In the genomic region with DNA sequence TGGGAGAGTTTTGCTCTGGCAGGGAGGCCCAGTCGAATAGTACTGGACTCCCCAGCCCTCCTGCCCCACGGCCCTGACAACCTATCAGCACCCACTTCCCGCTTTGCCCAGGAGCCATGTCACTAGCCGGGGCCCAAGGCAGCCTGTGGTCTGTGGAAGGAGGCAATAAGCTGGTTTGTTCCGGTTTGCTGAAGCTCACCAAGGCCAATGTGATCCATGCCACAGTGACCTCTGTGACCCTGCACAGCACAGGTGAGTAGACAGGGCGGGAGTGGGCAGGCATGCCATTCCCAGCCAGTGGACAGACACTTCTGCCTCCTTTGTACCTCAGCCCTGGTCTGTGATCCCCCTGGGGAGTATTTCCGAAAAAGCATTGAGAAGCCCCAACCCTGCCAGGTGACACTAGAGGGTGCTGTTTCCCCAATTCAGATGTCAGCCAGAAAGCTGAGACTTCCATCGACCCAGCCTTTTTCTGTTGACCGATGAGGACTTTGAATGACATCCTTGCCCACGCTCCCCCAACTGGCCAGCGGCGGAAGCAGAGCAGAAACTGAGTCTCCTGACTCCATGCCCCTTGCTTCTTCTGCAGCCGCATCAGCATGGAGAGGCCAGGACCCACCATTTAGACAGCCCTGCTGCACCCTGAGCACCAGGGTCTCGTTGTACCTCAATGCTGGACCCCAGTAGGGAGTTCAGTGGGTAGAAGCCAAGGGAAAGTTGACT, we compare ENCODE assay signal across 1 cellular context.
TF ChIP-seq lines count a peak whose summit lies in the region.

No MANE protein-coding gene starts in this region.

TF ChIP-seq in HepG2, 621 proteins besides CTCF, POLR2A, EP300 and RAD21 (continued from another document and continues in another):
- TF ChIP-seq, protein P1, sequence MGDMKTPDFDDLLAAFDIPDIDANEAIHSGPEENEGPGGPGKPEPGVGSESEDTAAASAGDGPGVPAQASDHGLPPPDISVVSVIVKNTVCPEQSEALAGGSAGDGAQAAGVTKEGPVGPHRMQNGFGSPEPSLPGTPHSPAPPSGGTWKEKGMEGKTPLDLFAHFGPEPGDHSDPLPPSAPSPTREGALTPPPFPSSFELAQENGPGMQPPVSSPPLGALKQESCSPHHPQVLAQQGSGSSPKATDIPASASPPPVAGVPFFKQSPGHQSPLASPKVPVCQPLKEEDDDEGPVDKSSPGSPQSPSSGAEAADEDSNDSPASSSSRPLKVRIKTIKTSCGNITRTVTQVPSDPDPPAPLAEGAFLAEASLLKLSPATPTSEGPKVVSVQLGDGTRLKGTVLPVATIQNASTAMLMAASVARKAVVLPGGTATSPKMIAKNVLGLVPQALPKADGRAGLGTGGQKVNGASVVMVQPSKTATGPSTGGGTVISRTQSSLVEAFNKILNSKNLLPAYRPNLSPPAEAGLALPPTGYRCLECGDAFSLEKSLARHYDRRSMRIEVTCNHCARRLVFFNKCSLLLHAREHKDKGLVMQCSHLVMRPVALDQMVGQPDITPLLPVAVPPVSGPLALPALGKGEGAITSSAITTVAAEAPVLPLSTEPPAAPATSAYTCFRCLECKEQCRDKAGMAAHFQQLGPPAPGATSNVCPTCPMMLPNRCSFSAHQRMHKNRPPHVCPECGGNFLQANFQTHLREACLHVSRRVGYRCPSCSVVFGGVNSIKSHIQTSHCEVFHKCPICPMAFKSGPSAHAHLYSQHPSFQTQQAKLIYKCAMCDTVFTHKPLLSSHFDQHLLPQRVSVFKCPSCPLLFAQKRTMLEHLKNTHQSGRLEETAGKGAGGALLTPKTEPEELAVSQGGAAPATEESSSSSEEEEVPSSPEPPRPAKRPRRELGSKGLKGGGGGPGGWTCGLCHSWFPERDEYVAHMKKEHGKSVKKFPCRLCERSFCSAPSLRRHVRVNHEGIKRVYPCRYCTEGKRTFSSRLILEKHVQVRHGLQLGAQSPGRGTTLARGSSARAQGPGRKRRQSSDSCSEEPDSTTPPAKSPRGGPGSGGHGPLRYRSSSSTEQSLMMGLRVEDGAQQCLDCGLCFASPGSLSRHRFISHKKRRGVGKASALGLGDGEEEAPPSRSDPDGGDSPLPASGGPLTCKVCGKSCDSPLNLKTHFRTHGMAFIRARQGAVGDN (CRISPR knock-in tag; IDR thresholded peaks at IDR 0.05) = peak; percentile 66
- TF ChIP-seq ZNF441 (CRISPR knock-in tag; IDR thresholded peaks at IDR 0.05; ENCODE audit: borderline replicate concordance) (no peak), SMARCE1 (IDR thresholded peaks at IDR 0.05; ENCODE audit: borderline replicate concordance) (no peak), TAF1 (CRISPR knock-in tag; IDR thresholded peaks at IDR 0.05) (no peak), ZFY (CRISPR knock-in tag; IDR thresholded peaks at IDR 0.05) (peak; percentile 14; the same call in 1 of the 2 replicates), ZSCAN9 (CRISPR knock-in tag; IDR thresholded peaks at IDR 0.05; ENCODE audit: borderline replicate concordance) (peak; percentile 81; the same call in 1 of the 2 replicates), ZFP36L1 (CRISPR knock-in tag; IDR thresholded peaks at IDR 0.05) (peak; percentile 69; the same call in 1 of the 2 replicates), SMARCC2 (IDR thresholded peaks at IDR 0.05) (no peak), IRF2 (CRISPR knock-in tag; IDR thresholded peaks at IDR 0.05) (peak; percentile 45; the same call in 1 of the 2 replicates), HNF4A (CRISPR knock-in tag; IDR thresholded peaks at IDR 0.05) (peak; percentile 37), ELF1 (CRISPR knock-in tag; IDR thresholded peaks at IDR 0.05) (peak; percentile 35), IKZF1 (IDR thresholded peaks at IDR 0.05) (no peak), ZNF724P (CRISPR knock-in tag; IDR thresholded peaks at IDR 0.05; ENCODE audit: borderline replicate concordance) (peak; percentile 37; the same call in 1 of the 2 replicates), ARNTL (CRISPR knock-in tag; IDR thresholded peaks at IDR 0.05) (no peak), PITX1 (CRISPR knock-in tag; IDR thresholded peaks at IDR 0.05) (peak; percentile 48; the same call in 1 of the 2 replicates), RXRA (CRISPR knock-in tag; IDR thresholded peaks at IDR 0.05) (peak; percentile 54; the same call in 1 of the 2 replicates), MAZ (IDR thresholded peaks at IDR 0.05; ENCODE audit: borderline replicate concordance, low read depth, low read length) (peak; percentile 47; the same call in 1 of the 2 replicates), MAZ (CRISPR knock-in tag; IDR thresholded peaks at IDR 0.05; ENCODE audit: low read depth) (0 out of 2 replicates have a peak, but pooled peaks have one; percentile 20), ZNF7 (CRISPR knock-in tag; IDR thresholded peaks at IDR 0.05) (no peak), ZFP1 (CRISPR knock-in tag; IDR thresholded peaks at IDR 0.05) (0 out of 2 replicates have a peak, but pooled peaks have one; percentile 16), KMT2B (CRISPR knock-in tag; IDR thresholded peaks at IDR 0.05) (0 out of 2 replicates have a peak, but pooled peaks have one; percentile 38), FOXK1 (CRISPR knock-in tag; IDR thresholded peaks at IDR 0.05; ENCODE audit: borderline replicate concordance, low read depth) (0 out of 2 replicates have a peak, but pooled peaks have one; percentile 11), ZNF614 (CRISPR knock-in tag; IDR thresholded peaks at IDR 0.05; ENCODE audit: borderline replicate concordance) (peak; percentile 86), GATAD1 (CRISPR knock-in tag; IDR thresholded peaks at IDR 0.05) (peak; percentile 63)
- TF ChIP-seq, protein P2, sequence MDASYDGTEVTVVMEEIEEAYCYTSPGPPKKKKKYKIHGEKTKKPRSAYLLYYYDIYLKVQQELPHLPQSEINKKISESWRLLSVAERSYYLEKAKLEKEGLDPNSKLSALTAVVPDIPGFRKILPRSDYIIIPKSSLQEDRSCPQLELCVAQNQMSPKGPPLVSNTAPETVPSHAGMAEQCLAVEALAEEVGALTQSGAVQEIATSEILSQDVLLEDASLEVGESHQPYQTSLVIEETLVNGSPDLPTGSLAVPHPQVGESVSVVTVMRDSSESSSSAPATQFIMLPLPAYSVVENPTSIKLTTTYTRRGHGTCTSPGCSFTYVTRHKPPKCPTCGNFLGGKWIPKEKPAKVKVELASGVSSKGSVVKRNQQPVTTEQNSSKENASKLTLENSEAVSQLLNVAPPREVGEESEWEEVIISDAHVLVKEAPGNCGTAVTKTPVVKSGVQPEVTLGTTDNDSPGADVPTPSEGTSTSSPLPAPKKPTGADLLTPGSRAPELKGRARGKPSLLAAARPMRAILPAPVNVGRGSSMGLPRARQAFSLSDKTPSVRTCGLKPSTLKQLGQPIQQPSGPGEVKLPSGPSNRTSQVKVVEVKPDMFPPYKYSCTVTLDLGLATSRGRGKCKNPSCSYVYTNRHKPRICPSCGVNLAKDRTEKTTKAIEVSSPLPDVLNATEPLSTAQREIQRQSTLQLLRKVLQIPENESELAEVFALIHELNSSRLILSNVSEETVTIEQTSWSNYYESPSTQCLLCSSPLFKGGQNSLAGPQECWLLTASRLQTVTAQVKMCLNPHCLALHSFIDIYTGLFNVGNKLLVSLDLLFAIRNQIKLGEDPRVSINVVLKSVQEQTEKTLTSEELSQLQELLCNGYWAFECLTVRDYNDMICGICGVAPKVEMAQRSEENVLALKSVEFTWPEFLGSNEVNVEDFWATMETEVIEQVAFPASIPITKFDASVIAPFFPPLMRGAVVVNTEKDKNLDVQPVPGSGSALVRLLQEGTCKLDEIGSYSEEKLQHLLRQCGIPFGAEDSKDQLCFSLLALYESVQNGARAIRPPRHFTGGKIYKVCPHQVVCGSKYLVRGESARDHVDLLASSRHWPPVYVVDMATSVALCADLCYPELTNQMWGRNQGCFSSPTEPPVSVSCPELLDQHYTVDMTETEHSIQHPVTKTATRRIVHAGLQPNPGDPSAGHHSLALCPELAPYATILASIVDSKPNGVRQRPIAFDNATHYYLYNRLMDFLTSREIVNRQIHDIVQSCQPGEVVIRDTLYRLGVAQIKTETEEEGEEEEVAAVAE (CRISPR knock-in tag; IDR thresholded peaks at IDR 0.05; ENCODE audit: borderline replicate concordance) = peak; percentile 61; the same call in 1 of the 2 replicates
- TF ChIP-seq, protein P3, sequence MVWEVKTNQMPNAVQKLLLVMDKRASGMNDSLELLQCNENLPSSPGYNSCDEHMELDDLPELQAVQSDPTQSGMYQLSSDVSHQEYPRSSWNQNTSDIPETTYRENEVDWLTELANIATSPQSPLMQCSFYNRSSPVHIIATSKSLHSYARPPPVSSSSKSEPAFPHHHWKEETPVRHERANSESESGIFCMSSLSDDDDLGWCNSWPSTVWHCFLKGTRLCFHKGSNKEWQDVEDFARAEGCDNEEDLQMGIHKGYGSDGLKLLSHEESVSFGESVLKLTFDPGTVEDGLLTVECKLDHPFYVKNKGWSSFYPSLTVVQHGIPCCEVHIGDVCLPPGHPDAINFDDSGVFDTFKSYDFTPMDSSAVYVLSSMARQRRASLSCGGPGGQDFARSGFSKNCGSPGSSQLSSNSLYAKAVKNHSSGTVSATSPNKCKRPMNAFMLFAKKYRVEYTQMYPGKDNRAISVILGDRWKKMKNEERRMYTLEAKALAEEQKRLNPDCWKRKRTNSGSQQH (CRISPR knock-in tag; IDR thresholded peaks at IDR 0.05; ENCODE audit: low read depth) = 0 out of 2 replicates have a peak, but pooled peaks have one; percentile 19
- TF ChIP-seq, protein P4, sequence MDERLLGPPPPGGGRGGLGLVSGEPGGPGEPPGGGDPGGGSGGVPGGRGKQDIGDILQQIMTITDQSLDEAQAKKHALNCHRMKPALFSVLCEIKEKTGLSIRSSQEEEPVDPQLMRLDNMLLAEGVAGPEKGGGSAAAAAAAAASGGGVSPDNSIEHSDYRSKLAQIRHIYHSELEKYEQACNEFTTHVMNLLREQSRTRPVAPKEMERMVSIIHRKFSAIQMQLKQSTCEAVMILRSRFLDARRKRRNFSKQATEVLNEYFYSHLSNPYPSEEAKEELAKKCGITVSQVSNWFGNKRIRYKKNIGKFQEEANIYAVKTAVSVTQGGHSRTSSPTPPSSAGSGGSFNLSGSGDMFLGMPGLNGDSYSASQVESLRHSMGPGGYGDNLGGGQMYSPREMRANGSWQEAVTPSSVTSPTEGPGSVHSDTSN (CRISPR knock-in tag; IDR thresholded peaks at IDR 0.05) = peak; percentile 64
- TF ChIP-seq, protein P5, sequence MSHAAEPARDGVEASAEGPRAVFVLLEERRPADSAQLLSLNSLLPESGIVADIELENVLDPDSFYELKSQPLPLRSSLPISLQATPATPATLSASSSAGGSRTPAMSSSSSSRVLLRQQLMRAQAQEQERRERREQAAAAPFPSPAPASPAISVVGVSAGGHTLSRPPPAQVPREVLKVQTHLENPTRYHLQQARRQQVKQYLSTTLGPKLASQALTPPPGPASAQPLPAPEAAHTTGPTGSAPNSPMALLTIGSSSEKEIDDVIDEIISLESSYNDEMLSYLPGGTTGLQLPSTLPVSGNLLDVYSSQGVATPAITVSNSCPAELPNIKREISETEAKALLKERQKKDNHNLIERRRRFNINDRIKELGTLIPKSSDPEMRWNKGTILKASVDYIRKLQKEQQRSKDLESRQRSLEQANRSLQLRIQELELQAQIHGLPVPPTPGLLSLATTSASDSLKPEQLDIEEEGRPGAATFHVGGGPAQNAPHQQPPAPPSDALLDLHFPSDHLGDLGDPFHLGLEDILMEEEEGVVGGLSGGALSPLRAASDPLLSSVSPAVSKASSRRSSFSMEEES (CRISPR knock-in tag; IDR thresholded peaks at IDR 0.05) = 0 out of 2 replicates have a peak, but pooled peaks have one; percentile 44
- TF ChIP-seq, protein P6, sequence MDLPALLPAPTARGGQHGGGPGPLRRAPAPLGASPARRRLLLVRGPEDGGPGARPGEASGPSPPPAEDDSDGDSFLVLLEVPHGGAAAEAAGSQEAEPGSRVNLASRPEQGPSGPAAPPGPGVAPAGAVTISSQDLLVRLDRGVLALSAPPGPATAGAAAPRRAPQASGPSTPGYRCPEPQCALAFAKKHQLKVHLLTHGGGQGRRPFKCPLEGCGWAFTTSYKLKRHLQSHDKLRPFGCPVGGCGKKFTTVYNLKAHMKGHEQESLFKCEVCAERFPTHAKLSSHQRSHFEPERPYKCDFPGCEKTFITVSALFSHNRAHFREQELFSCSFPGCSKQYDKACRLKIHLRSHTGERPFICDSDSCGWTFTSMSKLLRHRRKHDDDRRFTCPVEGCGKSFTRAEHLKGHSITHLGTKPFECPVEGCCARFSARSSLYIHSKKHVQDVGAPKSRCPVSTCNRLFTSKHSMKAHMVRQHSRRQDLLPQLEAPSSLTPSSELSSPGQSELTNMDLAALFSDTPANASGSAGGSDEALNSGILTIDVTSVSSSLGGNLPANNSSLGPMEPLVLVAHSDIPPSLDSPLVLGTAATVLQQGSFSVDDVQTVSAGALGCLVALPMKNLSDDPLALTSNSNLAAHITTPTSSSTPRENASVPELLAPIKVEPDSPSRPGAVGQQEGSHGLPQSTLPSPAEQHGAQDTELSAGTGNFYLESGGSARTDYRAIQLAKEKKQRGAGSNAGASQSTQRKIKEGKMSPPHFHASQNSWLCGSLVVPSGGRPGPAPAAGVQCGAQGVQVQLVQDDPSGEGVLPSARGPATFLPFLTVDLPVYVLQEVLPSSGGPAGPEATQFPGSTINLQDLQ (CRISPR knock-in tag; IDR thresholded peaks at IDR 0.05) = no peak
- TF ChIP-seq, protein P7, sequence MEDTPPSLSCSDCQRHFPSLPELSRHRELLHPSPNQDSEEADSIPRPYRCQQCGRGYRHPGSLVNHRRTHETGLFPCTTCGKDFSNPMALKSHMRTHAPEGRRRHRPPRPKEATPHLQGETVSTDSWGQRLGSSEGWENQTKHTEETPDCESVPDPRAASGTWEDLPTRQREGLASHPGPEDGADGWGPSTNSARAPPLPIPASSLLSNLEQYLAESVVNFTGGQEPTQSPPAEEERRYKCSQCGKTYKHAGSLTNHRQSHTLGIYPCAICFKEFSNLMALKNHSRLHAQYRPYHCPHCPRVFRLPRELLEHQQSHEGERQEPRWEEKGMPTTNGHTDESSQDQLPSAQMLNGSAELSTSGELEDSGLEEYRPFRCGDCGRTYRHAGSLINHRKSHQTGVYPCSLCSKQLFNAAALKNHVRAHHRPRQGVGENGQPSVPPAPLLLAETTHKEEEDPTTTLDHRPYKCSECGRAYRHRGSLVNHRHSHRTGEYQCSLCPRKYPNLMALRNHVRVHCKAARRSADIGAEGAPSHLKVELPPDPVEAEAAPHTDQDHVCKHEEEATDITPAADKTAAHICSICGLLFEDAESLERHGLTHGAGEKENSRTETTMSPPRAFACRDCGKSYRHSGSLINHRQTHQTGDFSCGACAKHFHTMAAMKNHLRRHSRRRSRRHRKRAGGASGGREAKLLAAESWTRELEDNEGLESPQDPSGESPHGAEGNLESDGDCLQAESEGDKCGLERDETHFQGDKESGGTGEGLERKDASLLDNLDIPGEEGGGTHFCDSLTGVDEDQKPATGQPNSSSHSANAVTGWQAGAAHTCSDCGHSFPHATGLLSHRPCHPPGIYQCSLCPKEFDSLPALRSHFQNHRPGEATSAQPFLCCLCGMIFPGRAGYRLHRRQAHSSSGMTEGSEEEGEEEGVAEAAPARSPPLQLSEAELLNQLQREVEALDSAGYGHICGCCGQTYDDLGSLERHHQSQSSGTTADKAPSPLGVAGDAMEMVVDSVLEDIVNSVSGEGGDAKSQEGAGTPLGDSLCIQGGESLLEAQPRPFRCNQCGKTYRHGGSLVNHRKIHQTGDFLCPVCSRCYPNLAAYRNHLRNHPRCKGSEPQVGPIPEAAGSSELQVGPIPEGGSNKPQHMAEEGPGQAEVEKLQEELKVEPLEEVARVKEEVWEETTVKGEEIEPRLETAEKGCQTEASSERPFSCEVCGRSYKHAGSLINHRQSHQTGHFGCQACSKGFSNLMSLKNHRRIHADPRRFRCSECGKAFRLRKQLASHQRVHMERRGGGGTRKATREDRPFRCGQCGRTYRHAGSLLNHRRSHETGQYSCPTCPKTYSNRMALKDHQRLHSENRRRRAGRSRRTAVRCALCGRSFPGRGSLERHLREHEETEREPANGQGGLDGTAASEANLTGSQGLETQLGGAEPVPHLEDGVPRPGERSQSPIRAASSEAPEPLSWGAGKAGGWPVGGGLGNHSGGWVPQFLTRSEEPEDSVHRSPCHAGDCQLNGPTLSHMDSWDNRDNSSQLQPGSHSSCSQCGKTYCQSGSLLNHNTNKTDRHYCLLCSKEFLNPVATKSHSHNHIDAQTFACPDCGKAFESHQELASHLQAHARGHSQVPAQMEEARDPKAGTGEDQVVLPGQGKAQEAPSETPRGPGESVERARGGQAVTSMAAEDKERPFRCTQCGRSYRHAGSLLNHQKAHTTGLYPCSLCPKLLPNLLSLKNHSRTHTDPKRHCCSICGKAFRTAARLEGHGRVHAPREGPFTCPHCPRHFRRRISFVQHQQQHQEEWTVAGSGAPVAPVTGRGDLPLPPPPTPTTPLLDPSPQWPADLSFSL (CRISPR knock-in tag; IDR thresholded peaks at IDR 0.05) = no peak
